14 cellular contexts compared by ENCODE assay signal in the genomic region with DNA sequence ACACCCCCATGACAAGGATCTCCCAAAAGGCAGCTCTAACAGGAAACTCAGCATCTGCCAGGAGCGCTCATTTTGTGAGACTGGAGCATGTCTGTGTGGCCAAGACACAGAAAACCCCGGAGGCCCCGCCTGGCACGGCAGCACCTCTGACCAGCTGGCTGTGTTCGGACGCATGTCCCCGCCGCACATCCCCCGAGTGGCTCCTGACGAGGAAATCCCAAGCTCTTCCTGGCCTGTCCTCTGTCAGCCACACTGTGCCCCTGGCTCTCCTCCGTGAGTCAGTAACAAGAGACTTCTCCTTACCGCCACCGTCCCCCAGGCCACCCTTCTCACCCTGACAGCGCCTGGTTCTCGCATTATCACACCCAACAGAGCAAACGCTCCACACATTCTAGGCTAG. TPM values are rescaled to one million over a fixed set of nuclear protein-coding genes. Genes with fewer than 3 reads are reported as not detected.
"Had no signal": no experiment of that assay in that cellular context is flagged by ENCODE, and none has a peak within 500 bp of the region (broad histone marks: within the 10 kb centered on the region; RNA-seq: fewer than 3 reads in every experiment).

No MANE protein-coding gene starts in this region.

- H3K9me3 ChIP-seq: prostate gland, upper lobe of left lung had no signal

- H3K27ac Mint-ChIP-seq: activated naive CD4-positive, alpha-beta T cell treated with anti-CD3 and anti-CD28 coated beads for 36 hours had no signal

- H3K36me3 ChIP-seq: prostate gland had no signal

- H3K27ac ChIP-seq: prostate gland, upper lobe of left lung, VCaP had no signal

- H3K9me3 Mint-ChIP-seq: activated naive CD4-positive, alpha-beta T cell treated with anti-CD3 and anti-CD28 coated beads for 36 hours; naive B cell had no signal

- H3K27me3 ChIP-seq: upper lobe of left lung had no signal

- H3K4me1 Mint-ChIP-seq: naive B cell had no signal

- H3K27me3 Mint-ChIP-seq: naive B cell had no signal

- DNase-seq: activated naive CD4-positive, alpha-beta T cell treated with anti-CD3 and anti-CD28 coated beads for 36 hours; effector CD4-positive, alpha-beta T cell; naive B cell; occipital lobe; stimulated activated CD4-positive, alpha-beta T cell treated with anti-CD3 and anti-CD28 coated beads, Interleukin-12 subunit alpha, Interleukin-12 subunit beta, amount 100 ng/mL, for 4 hours; stimulated activated CD4-positive, alpha-beta T cell treated with anti-CD3 and anti-CD28 coated beads, Interleukin-2, amount 100 ng/mL, for 48 hours; stimulated activated naive CD4-positive, alpha-beta T cell treated with Interleukin-2 at 50 U/mL for 16 hours; T-helper 9 cell; upper lobe of left lung had no signal

- H3K4me3 ChIP-seq: lung, prostate gland, upper lobe of left lung had no signal

- ATAC-seq: sciatic nerve had no signal

- H3K4me3 Mint-ChIP-seq: activated naive CD4-positive, alpha-beta T cell treated with anti-CD3 and anti-CD28 coated beads for 36 hours had no signal

- H3K4me1 ChIP-seq: prostate gland, upper lobe of left lung had no signal

- H3K36me3 Mint-ChIP-seq: naive B cell had no signal

RNA-seq across cellular contexts. Expression of gene TNFRSF6B, which starts 57.6 kb away (rescaled TPM):
- total RNA-seq: activated naive CD4-positive, alpha-beta T cell treated with anti-CD3 and anti-CD28 coated beads for 36 hours; frontal cortex; occipital lobe had no signal
